Comparison of ENCODE assay signal across 11 cellular contexts in genomic region chr3:71487418-71487817, GRCh38.
DNase-seq lines count a peak whose midpoint lies in the region; ATAC-seq lines count a peak whose summit lies in the region.
"Had no signal": no experiment of that assay in that cellular context is flagged by ENCODE, and none has a peak within 500 bp of the region (broad histone marks: within the 10 kb centered on the region; RNA-seq: fewer than 3 reads in every experiment).

No MANE protein-coding gene starts in this region.

- peak overlapping the region; percentile 74 for H3K4me3 Mint-ChIP-seq in activated T-cell treated with anti-CD3 and anti-CD28 coated beads, Interleukin-2, amount 50 U/mL, for 4 hours
- H3K4me3 Mint-ChIP-seq in activated naive CD8-positive, alpha-beta T cell treated with anti-CD3 and anti-CD28 coated beads, Interleukin-2, amount 50 U/mL, for 24 hours = peak overlapping the region; percentile 77
- H3K4me3 Mint-ChIP-seq in stimulated activated naive CD8-positive, alpha-beta T cell treated with anti-CD3 and anti-CD28 coated beads, Interleukin-15, Interleukin-2, amounts not matched to agents 100 ng/mL and 50 ng/mL, for 24 hours = peak overlapping the region; percentile 71

- no peak for DNase-seq in activated T-cell treated with anti-CD3 and anti-CD28 coated beads, Interleukin-2, amount 50 U/mL, for 4 hours
- DNase-seq in activated T-cell treated with anti-CD3 and anti-CD28 coated beads for 4 hours (no peak), NOMO-1 treated with DMSO at 0.1 percent for 48 hours (lab: John Stamatoyannopoulos, UW; ENCODE audit: unreplicated experiment) (peak; percentile 43), NCI-H1048 (lab: John Stamatoyannopoulos, UW) (no peak), anterior cingulate cortex (lab: John Stamatoyannopoulos, UW) (no peak), NCI-H146 (lab: John Stamatoyannopoulos, UW) (no peak)
- no peak for DNase-seq in activated naive CD8-positive, alpha-beta T cell treated with anti-CD3 and anti-CD28 coated beads, Interleukin-2, amount 50 U/mL, for 24 hours
- DNase-seq: activated gamma-delta T cell treated with Interleukin-2 at 50 U/mL for 16 hours, NCI-H748 treated with DMSO at 0.1 percent for 48 hours had no signal

- H3K27me3 Mint-ChIP-seq in activated T-cell treated with anti-CD3 and anti-CD28 coated beads, Interleukin-2, amount 50 U/mL, for 4 hours (ENCODE audit: low read depth) = no peaks in the 10 kb centered on the region
- H3K27me3 Mint-ChIP-seq in activated naive CD8-positive, alpha-beta T cell treated with anti-CD3 and anti-CD28 coated beads, Interleukin-2, amount 50 U/mL, for 24 hours = no peaks in the 10 kb centered on the region
- no peaks in the 10 kb centered on the region for H3K27me3 Mint-ChIP-seq in stimulated activated naive CD8-positive, alpha-beta T cell treated with anti-CD3 and anti-CD28 coated beads, Interleukin-15, Interleukin-2, amounts not matched to agents 100 ng/mL and 50 ng/mL, for 24 hours

- H3K4me1 Mint-ChIP-seq in activated T-cell treated with anti-CD3 and anti-CD28 coated beads, Interleukin-2, amount 50 U/mL, for 4 hours (ENCODE audit: low read depth) = peaks cover 91% of the 10 kb centered on the region
- H3K4me1 Mint-ChIP-seq in activated naive CD8-positive, alpha-beta T cell treated with anti-CD3 and anti-CD28 coated beads, Interleukin-2, amount 50 U/mL, for 24 hours = peaks cover 97% of the 10 kb centered on the region
- H3K4me1 Mint-ChIP-seq in stimulated activated naive CD8-positive, alpha-beta T cell treated with anti-CD3 and anti-CD28 coated beads, Interleukin-15, Interleukin-2, amounts not matched to agents 100 ng/mL and 50 ng/mL, for 24 hours (ENCODE audit: low read depth) = peaks cover 97% of the 10 kb centered on the region

- peaks cover 8% of the 10 kb centered on the region for H3K36me3 Mint-ChIP-seq in activated T-cell treated with anti-CD3 and anti-CD28 coated beads, Interleukin-2, amount 50 U/mL, for 4 hours (ENCODE audit: insufficient read depth)
- H3K36me3 Mint-ChIP-seq in activated naive CD8-positive, alpha-beta T cell treated with anti-CD3 and anti-CD28 coated beads, Interleukin-2, amount 50 U/mL, for 24 hours (ENCODE audit: low read depth) = peaks cover 23% of the 10 kb centered on the region
- peaks cover 31% of the 10 kb centered on the region for H3K36me3 Mint-ChIP-seq in stimulated activated naive CD8-positive, alpha-beta T cell treated with anti-CD3 and anti-CD28 coated beads, Interleukin-15, Interleukin-2, amounts not matched to agents 100 ng/mL and 50 ng/mL, for 24 hours (ENCODE audit: low read depth)

- peak in 1 of 2 donors; percentile 28 for ATAC-seq in activated T-cell treated with anti-CD3 and anti-CD28 coated beads, Interleukin-2, amount 50 U/mL, for 4 hours
- ATAC-seq in activated naive CD8-positive, alpha-beta T cell treated with anti-CD3 and anti-CD28 coated beads, Interleukin-2, amount 50 U/mL, for 24 hours = peak; percentile 38
- ATAC-seq: left lobe of liver had no signal

- peak overlapping the region; percentile 95 for H3K27ac Mint-ChIP-seq in activated naive CD8-positive, alpha-beta T cell treated with anti-CD3 and anti-CD28 coated beads, Interleukin-2, amount 50 U/mL, for 24 hours
- H3K27ac Mint-ChIP-seq in stimulated activated naive CD8-positive, alpha-beta T cell treated with anti-CD3 and anti-CD28 coated beads, Interleukin-15, Interleukin-2, amounts not matched to agents 100 ng/mL and 50 ng/mL, for 24 hours = peak overlapping the region; percentile 94

- no peaks in the 10 kb centered on the region for H3K9me3 Mint-ChIP-seq in activated T-cell treated with anti-CD3 and anti-CD28 coated beads, Interleukin-2, amount 50 U/mL, for 4 hours
- peaks cover 10% of the 10 kb centered on the region for H3K9me3 Mint-ChIP-seq in activated naive CD8-positive, alpha-beta T cell treated with anti-CD3 and anti-CD28 coated beads, Interleukin-2, amount 50 U/mL, for 24 hours
- H3K9me3 Mint-ChIP-seq in stimulated activated naive CD8-positive, alpha-beta T cell treated with anti-CD3 and anti-CD28 coated beads, Interleukin-15, Interleukin-2, amounts not matched to agents 100 ng/mL and 50 ng/mL, for 24 hours = peaks cover 9% of the 10 kb centered on the region
